Comparison of ENCODE assay signal across 8 cellular contexts in the genomic region with DNA sequence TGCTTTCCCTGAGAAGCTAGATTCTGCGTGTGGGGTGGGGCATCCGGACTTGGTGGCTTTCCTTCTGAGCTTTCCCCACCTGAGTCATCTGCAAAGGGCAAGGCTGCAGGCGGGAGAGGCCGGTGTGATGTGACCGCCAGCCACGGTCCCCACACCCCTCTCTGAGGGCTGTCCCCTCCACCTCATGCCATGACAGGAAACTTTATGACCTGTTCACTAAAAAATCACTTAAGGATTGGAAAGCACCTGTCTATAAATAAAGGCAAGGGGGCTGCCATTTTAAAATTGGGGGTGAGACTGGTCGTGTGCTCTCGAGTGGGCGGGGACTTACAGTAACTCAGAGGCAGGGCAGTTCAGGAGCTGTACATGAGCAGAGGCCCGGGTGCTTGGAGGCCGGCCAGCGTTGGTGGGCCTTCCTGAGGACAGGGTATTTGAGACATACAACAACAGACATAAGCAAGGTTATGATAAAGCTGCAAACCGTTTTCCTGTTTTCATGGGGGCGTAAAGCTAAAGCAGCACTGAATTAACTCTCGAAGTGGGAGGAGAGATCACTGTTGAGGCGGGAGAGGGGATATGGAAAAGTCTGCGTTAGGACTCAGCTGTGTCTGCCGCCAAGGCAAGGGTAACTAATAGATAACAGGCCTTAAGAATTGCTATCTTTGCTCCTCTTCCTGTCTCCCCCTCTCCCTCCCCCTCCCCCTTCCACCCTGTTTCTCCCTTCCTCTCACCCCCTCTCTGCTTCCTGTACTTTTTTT. TPM values are rescaled to one million over a fixed set of nuclear protein-coding genes. Genes with fewer than 3 reads are reported as not detected.
DNase-seq lines count a peak whose midpoint lies in the region; ATAC-seq and TF ChIP-seq lines count a peak whose summit lies in the region.

No MANE protein-coding gene starts in this region.

- DNase-seq in CD4-positive, alpha-beta T cell = peak in 8 of 10 experiments; percentile 31 to 69 (median 52)
- no peak for DNase-seq in Karpas-422
- peak; percentile 70 for DNase-seq in activated CD8-positive, alpha-beta memory T cell treated with anti-CD3 and anti-CD28 coated beads, Interleukin-2, amount 50 U/mL, for 1 hour (ENCODE audit: extremely low read depth)
- no peak for DNase-seq in esophagus squamous epithelium (lab: John Stamatoyannopoulos, UW)
- no peak for DNase-seq in sciatic nerve (ENCODE audit: low spot score)
- no peak for DNase-seq in NCI-H1694 treated with DMSO at 0.1 percent for 48 hours (lab: John Stamatoyannopoulos, UW)
- DNase-seq in ACHN = no peak

- H3K9me3 ChIP-seq in CD4-positive, alpha-beta T cell (ENCODE audit: control insufficient read depth, low read length) = no peaks in the 10 kb centered on the region
- H3K9me3 ChIP-seq in Karpas-422 (ENCODE audit: low read length) (no peaks in the 10 kb centered on the region), esophagus squamous epithelium (no peaks in the 10 kb centered on the region)

- no peak for TF ChIP-seq CTCF in CD4-positive, alpha-beta T cell (IDR thresholded peaks at IDR 0.05)
- TF ChIP-seq CTCF in esophagus squamous epithelium (IDR thresholded peaks at IDR 0.05) = no peak

- CTCF ChIA-PET in CD4-positive, alpha-beta T cell (lab: Charles Lee) = interaction anchor here (1.1 to 2.5 kb wide), 5 partner anchors 12 to 144 kb away, joined by 3 to 9 read pairs (median 6); no protein-coding TSS in a partner anchor

- POLR2A ChIA-PET in CD4-positive, alpha-beta T cell (lab: Charles Lee) = interaction anchor here (0.6 to 3.0 kb wide), 19 partner anchors 8 to 206 kb away, joined by 3 to 37 read pairs (median 14); a partner anchor contains a TSS

- no peaks in the 10 kb centered on the region for H3K36me3 Mint-ChIP-seq in CD4-positive, alpha-beta T cell (ENCODE audit: low read depth)

- H3K4me1 ChIP-seq in Karpas-422 (ENCODE audit: low read length) (peaks cover 67% of the 10 kb centered on the region), esophagus squamous epithelium (peaks cover 7 to 49% (median 21%) of the 10 kb centered on the region in 3 donors)

- H3K27me3 Mint-ChIP-seq in CD4-positive, alpha-beta T cell = no peaks in the 10 kb centered on the region

- H3K4me2 ChIP-seq in Karpas-422 (ENCODE audit: low read depth, low read length, poor library complexity, severe bottlenecking) = peak overlapping the region; percentile 35

- no peaks in the 10 kb centered on the region for H3K27me3 ChIP-seq in CD4-positive, alpha-beta T cell (ENCODE audit: control insufficient read depth, insufficient read depth, low read length)
- H3K27me3 ChIP-seq in Karpas-422 (ENCODE audit: low read length) (no peaks in the 10 kb centered on the region), esophagus squamous epithelium (no peaks in the 10 kb centered on the region)

- peak overlapping the region; percentile 94 for H3K27ac Mint-ChIP-seq in CD4-positive, alpha-beta T cell

- no peaks in the 10 kb centered on the region for H3K9me2 ChIP-seq in Karpas-422 (replicated peaks; ENCODE audit: insufficient read depth, low read length)

- H3K4me3 ChIP-seq in Karpas-422 (ENCODE audit: low read length) (0 out of 2 replicates have a peak overlapping the region, but pooled peaks have one; percentile 12), esophagus squamous epithelium (peak overlapping the region in 1 of 4 donors; percentile 42)

- in situ Hi-C loops in ACHN (cut with HindIII; ENCODE audit: low pct_ligation_motif_present, low pct_unique_long_range_greater_than_20kb, low sequenced_read_pairs) = no loop called here

- intact Hi-C loops in CD4-positive, alpha-beta T cell (cut with DNase I, micrococcal nuclease) = loop anchor here in 1 of 2 experiments (2.0 to 5.0 kb wide), 2 partner anchors 35 to 45 kb away; a partner anchor contains a TSS
- intact Hi-C loops in esophagus squamous epithelium (cut with DNase I) = no loop called here
- intact Hi-C loops in sciatic nerve (cut with DNase I) = no loop called here

- H3K79me2 ChIP-seq in Karpas-422 (ENCODE audit: low read length) = no peaks in the 10 kb centered on the region

- H3K4me1 Mint-ChIP-seq in CD4-positive, alpha-beta T cell (ENCODE audit: low read depth) = peaks cover 91% of the 10 kb centered on the region

- H3K4me3 Mint-ChIP-seq in CD4-positive, alpha-beta T cell = peak overlapping the region; percentile 81

- peak overlapping the region; percentile 91 for H3K27ac ChIP-seq in CD4-positive, alpha-beta T cell (ENCODE audit: low read depth, low read length)
- H3K27ac ChIP-seq in Karpas-422 (ENCODE audit: low read length) (peak overlapping the region; percentile 77), esophagus squamous epithelium (peak overlapping the region; percentile 14 to 89 (median 78))

- 36 to 37% methylated on average over 14 to 18 of the region's 18 CpGs for WGBS in esophagus squamous epithelium, 2 donors

- ATAC-seq in CD4-positive, alpha-beta T cell (ENCODE audit: poor library complexity) = peak; percentile 15
- ATAC-seq in GM21447 (IDR thresholded peaks at IDR 0.05; ENCODE audit: unreplicated experiment) (peak; percentile 42), sciatic nerve (peak; percentile 49)

- no peak for TF ChIP-seq POLR2A in esophagus squamous epithelium (IDR thresholded peaks at IDR 0.05)

- peak overlapping the region; percentile 65; the same call in 1 of the 2 replicates for H2AFZ ChIP-seq in Karpas-422 (ENCODE audit: low read length)

- H3K9ac ChIP-seq in Karpas-422 (ENCODE audit: low read length) = peak overlapping the region; percentile 40

- no peaks in the 10 kb centered on the region for H4K20me1 ChIP-seq in Karpas-422 (ENCODE audit: insufficient read depth, low read depth, low read length)

- H3K36me3 ChIP-seq in Karpas-422 (ENCODE audit: insufficient read depth, low read length) (no peaks in the 10 kb centered on the region), esophagus squamous epithelium (no peaks in the 10 kb centered on the region)

- no peaks in the 10 kb centered on the region for H3K9me3 Mint-ChIP-seq in CD4-positive, alpha-beta T cell

RNA-seq across cellular contexts. Expression of a gene that starts 16.1 kb away (rescaled TPM):
- 10 to 100 TPM; 58.3 to 58.4 TPM for total RNA-seq in CD4-positive, alpha-beta T cell
- 0.22 TPM in 1 of 2 replicates, not detected in the other for total RNA-seq in Karpas-422 (2014; rRNA removed; shearing (Covaris generic); ENCODE audit: low replicate concordance)
- total RNA-seq in esophagus squamous epithelium (1,000 to 10,000 TPM in 1 of 4 donors, 100 to 1,000 TPM in 3; 284 to 1,204 (median 702) TPM), sciatic nerve (46.1 TPM)

RNA-seq across cellular contexts. Expression of a gene that starts 45.4 kb away (rescaled TPM):
- 10 to 100 TPM; 25.8 to 27.4 TPM for total RNA-seq in CD4-positive, alpha-beta T cell
- total RNA-seq in Karpas-422 (2014; rRNA removed; shearing (Covaris generic); ENCODE audit: low replicate concordance) = 55.6 and 107 TPM in 2 replicates
- total RNA-seq in esophagus squamous epithelium (10 to 100 TPM in 2 of 4 donors, 1 to 10 TPM in 2; 7.5 to 40.4 (median 12.1) TPM), sciatic nerve (34.1 TPM)

Comparison
In these comparisons a context has a peak if more than half of its experiments do, and no peak if none do; other contexts are left out.
1. DNase-seq: peak in CD4-positive, alpha-beta T cell (8 of 10) and activated CD8-positive, alpha-beta memory T cell treated with anti-CD3 and anti-CD28 coated beads, Interleukin-2, amount 50 U/mL, for 1 hour (single experiment); none in Karpas-422 (single experiment), esophagus squamous epithelium (single experiment), sciatic nerve (single experiment), NCI-H1694 treated with DMSO at 0.1 percent for 48 hours (single experiment) and ACHN (single experiment).
2. RNA of a gene that starts 16.1 kb away (total RNA-seq): 284 to 1,204 TPM in esophagus squamous epithelium, 58.3 to 58.4 TPM in CD4-positive, alpha-beta T cell and 46.1 TPM in sciatic nerve (single experiment); 0.22 TPM in Karpas-422; every median in the first group is over 10 times any median in the second.
3. Peak in every context shown above with its lines, with median percentiles within 50 percentile points of each other: ATAC-seq and H3K27ac ChIP-seq.